ENCODE assay signal across 1 cellular context in the genomic region with DNA sequence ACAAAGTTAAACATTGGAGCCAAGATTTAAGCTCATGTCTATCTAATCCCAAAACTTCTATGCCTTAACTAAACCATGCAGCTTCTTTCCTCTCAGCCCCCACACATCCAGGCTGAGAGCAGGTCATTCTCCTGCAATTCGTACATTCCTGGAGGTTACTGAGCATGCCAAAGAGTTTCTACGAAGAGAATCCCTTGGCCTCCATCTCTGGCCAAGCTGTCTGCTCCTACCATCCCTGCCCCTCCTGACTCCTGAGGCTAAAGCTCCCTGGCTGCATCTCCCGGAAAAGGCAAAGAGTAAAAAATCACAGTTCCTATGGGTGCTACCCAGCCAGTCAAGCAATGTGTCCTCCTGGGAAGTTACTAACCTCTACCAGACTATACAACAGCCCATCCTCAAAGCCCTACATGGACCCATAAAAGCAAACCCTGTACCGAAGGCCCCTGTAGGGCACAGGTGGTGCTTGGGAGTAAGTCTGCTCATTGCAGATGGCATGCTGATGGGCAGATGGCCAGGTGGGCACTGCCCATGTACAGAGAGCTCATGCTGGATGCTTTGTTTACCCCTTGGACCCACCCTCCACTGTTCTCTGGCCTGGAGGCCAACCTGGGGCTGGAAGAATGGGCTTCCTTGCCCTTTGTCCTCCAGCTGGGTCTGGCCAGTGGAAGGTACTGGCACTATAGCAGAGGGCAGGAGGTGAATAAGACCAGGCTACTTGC.
TF ChIP-seq lines count a peak whose summit lies in the region.

No MANE protein-coding gene starts in this region.

TF ChIP-seq in HepG2, 621 proteins besides CTCF, POLR2A, EP300 and RAD21 (continued from another document):
- TF ChIP-seq, protein P1, sequence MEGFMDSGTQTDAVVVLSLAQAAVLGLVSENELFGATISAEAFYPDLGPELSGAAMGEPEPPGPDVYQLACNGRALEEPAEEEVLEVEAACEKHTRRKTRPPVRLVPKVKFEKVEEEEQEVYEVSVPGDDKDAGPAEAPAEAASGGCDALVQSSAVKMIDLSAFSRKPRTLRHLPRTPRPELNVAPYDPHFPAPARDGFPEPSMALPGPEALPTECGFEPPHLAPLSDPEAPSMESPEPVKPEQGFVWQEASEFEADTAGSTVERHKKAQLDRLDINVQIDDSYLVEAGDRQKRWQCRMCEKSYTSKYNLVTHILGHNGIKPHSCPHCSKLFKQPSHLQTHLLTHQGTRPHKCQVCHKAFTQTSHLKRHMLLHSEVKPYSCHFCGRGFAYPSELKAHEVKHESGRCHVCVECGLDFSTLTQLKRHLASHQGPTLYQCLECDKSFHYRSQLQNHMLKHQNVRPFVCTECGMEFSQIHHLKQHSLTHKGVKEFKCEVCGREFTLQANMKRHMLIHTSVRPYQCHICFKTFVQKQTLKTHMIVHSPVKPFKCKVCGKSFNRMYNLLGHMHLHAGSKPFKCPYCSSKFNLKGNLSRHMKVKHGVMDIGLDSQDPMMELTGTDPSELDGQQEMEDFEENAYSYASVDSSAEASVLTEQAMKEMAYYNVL (CRISPR knock-in tag; IDR thresholded peaks at IDR 0.05; ENCODE audit: borderline replicate concordance) = no peak
- TF ChIP-seq ZNF563 (CRISPR knock-in tag; IDR thresholded peaks at IDR 0.05) (no peak), KLF11 (CRISPR knock-in tag; IDR thresholded peaks at IDR 0.05) (no peak), SKI (IDR thresholded peaks at IDR 0.05; ENCODE audit: partially characterized antibody) (no peak), ZFP36 (IDR thresholded peaks at IDR 0.05; ENCODE audit: borderline replicate concordance, low read depth, low read length, partially characterized antibody) (no peak), IKZF4 (CRISPR knock-in tag; IDR thresholded peaks at IDR 0.05; ENCODE audit: borderline replicate concordance, low read depth, not compliant biosample characterization) (no peak), TMF1 (CRISPR knock-in tag; IDR thresholded peaks at IDR 0.05; ENCODE audit: low read depth) (no peak), ZNF75D (CRISPR knock-in tag; IDR thresholded peaks at IDR 0.05; ENCODE audit: borderline replicate concordance) (no peak)
- TF ChIP-seq, protein P2, sequence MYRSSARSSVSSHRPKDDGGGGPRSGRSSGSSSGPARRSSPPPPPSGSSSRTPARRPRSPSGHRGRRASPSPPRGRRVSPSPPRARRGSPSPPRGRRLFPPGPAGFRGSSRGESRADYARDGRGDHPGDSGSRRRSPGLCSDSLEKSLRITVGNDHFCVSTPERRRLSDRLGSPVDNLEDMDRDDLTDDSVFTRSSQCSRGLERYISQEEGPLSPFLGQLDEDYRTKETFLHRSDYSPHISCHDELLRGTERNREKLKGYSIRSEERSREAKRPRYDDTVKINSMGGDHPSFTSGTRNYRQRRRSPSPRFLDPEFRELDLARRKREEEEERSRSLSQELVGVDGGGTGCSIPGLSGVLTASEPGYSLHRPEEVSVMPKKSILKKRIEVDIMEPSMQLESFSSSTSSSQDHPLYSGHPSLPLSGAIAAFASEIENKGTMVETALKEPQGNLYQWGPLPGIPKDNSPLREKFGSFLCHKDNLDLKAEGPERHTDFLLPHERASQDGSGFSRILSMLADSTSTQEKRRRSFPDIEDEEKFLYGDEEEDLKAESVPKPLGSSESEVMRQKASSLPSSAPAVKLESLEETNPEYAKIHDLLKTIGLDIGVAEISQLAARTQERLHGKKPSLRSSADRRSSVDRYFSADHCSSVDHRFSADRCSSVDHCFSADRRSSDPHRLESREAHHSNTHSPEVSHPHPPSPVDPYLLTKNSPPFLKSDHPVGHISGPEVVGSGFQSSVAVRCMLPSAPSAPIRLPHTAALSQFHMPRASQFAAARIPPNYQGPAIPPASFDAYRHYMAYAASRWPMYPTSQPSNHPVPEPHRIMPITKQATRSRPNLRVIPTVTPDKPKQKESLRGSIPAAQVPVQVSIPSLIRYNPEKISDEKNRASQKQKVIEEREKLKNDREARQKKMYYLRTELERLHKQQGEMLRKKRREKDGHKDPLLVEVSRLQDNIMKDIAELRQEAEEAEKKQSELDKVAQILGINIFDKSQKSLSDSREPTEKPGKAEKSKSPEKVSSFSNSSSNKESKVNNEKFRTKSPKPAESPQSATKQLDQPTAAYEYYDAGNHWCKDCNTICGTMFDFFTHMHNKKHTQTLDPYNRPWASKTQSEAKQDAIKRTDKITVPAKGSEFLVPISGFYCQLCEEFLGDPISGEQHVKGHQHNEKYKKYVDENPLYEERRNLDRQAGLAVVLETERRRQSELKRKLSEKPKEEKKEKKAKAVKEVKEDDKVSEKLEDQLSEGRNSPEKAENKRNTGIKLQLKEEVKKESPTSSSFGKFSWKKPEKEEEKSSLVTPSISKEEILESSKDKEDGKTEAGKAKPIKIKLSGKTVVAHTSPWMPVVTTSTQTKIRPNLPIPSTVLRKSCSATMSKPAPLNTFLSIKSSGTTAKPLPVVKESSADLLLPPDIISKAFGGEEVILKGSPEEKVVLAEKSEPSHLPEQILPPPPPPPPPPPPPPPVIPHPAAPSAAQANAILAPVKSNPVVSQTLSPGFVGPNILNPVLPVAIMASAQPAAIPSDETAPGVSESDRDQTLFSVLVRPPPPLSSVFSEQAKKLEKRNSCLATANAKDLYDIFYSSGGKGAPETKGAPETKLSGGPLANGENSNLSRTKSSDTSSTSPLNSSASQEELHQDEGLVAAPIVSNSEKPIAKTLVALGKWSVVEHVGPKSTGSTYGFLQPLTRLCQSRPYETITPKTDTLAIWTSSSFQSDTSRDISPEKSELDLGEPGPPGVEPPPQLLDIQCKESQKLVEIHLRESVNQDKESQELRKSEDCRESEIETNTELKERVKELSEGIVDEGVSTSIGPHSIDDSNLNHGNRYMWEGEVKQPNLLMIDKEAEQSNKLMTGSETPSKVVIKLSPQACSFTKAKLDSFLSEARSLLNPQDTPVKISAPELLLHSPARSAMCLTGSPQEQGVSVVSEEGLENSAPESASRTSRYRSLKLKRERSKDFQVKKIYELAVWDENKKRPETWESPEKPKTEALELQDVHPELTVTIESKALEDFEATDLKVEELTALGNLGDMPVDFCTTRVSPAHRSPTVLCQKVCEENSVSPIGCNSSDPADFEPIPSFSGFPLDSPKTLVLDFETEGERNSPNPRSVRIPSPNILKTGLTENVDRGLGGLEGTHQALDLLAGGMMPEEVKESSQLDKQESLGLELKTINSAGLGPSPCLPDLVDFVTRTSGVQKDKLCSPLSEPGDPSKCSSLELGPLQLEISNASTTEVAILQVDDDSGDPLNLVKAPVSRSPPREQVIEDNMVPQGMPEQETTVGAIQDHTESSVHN (CRISPR knock-in tag; IDR thresholded peaks at IDR 0.05) = no peak
- TF ChIP-seq, protein P3, sequence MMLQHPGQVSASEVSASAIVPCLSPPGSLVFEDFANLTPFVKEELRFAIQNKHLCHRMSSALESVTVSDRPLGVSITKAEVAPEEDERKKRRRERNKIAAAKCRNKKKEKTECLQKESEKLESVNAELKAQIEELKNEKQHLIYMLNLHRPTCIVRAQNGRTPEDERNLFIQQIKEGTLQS (CRISPR knock-in tag; IDR thresholded peaks at IDR 0.05) = no peak
- TF ChIP-seq, protein P4, sequence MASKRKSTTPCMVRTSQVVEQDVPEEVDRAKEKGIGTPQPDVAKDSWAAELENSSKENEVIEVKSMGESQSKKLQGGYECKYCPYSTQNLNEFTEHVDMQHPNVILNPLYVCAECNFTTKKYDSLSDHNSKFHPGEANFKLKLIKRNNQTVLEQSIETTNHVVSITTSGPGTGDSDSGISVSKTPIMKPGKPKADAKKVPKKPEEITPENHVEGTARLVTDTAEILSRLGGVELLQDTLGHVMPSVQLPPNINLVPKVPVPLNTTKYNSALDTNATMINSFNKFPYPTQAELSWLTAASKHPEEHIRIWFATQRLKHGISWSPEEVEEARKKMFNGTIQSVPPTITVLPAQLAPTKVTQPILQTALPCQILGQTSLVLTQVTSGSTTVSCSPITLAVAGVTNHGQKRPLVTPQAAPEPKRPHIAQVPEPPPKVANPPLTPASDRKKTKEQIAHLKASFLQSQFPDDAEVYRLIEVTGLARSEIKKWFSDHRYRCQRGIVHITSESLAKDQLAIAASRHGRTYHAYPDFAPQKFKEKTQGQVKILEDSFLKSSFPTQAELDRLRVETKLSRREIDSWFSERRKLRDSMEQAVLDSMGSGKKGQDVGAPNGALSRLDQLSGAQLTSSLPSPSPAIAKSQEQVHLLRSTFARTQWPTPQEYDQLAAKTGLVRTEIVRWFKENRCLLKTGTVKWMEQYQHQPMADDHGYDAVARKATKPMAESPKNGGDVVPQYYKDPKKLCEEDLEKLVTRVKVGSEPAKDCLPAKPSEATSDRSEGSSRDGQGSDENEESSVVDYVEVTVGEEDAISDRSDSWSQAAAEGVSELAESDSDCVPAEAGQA (IDR thresholded peaks at IDR 0.05; ENCODE audit: low read depth) = no peak
- TF ChIP-seq, protein P4 (CRISPR knock-in tag; IDR thresholded peaks at IDR 0.05; ENCODE audit: borderline replicate concordance) = no peak
